ENCODE assay signal across 13 cellular contexts in genomic region chr1:182010800-182011370, GRCh38. TPM values are rescaled to one million over a fixed set of nuclear protein-coding genes. Genes with fewer than 3 reads are reported as not detected.
"Had no signal": no experiment of that assay in that cellular context is flagged by ENCODE, and none has a peak within 500 bp of the region (broad histone marks: within the 10 kb centered on the region; RNA-seq: fewer than 3 reads in every experiment).

No MANE protein-coding gene starts in this region.

RNA-seq across cellular contexts. Expression of gene ZNF648, which starts 50.6 kb away (rescaled TPM):
- total RNA-seq: activated naive CD4-positive, alpha-beta T cell treated with anti-CD3 and anti-CD28 coated beads for 36 hours; activated naive CD8-positive, alpha-beta T cell treated with anti-CD3 and anti-CD28 coated beads for 36 hours; activated naive CD8-positive, alpha-beta T cell treated with anti-CD3 and anti-CD28 coated beads, Interleukin-2, amount 10 ng/mL, durations not matched to agents 7 days and 5 days; activated T-cell treated with anti-CD3 and anti-CD28 coated beads, Interleukin-2, amount 50 U/mL, for 4 hours; activated T-helper 1 cell treated with anti-CD3 and anti-CD28 coated beads, Interleukin-12 subunit alpha, Interleukin-12 subunit beta, Interleukin-2, Interleukin-4 antibody, amounts not matched to agents 30 ng/mL and 10 ng/mL and 1 ng/mL, durations not matched to agents 14 hours and 24 hours and 36 hours; activated T-helper 2 cell treated with anti-CD3 and anti-CD28 coated beads, Interferon-gamma antibody, Interleukin-2, Interleukin-4, amounts not matched to agents 10 μg/mL and 5 μg/mL and 100 μg/mL, durations not matched to agents 14 hours and 24 hours and 36 hours; aorta; ascending aorta; astrocyte; bronchial epithelial cell; cardiac septum had no signal
- polyA plus RNA-seq: adrenal gland, aorta, cardiac muscle cell had no signal
